8 cellular contexts compared by ENCODE assay signal in the genomic region with DNA sequence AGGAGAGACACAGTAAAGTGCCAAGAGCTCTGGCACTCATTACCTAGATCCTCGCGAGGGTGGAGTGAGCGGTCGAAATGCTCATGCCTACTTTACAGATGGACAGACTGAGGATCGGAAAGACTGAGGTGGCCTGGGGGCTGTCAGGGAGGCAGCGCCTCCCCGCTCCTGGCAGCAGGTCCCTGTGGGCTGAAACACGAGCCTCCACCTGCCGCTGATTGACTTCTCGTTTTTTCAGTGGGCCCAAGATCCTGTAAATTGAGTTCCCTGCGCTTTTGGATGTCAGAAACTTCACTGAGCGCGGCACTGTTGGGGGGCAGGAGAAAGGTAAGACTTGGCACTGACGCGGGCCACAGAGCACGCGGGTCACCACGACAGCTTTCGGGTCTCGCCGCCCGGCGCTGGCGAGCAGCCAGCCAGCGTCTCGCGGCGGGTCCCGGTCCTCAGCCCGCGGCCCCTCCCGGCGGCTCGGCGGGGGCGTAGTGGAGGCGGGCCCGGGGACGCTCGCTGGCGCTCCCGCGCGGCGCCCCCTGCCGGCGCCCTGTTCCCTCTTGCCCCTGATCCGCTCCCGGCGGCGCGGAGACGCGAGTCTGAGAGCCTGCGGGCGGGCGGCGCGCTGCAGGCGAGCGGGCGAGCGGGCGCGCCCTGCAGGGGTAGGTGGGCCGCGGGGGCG. TPM values are rescaled to one million over a fixed set of nuclear protein-coding genes. Genes with fewer than 3 reads are reported as not detected.
DNase-seq lines count a peak whose midpoint lies in the region; ATAC-seq, FAIRE-seq and TF ChIP-seq lines count a peak whose summit lies in the region.

No MANE protein-coding gene starts in this region.

- CTCF ChIA-PET in HEK293T (lab: Yijun Ruan, JAX): interaction anchor here (0.6 to 1.1 kb wide), 3 partner anchors 12 to 234 kb away, joined by 3 to 6 read pairs (median 3); no protein-coding TSS in a partner anchor
- CTCF ChIA-PET in K562 (lab: Yijun Ruan, JAX; ENCODE audit: low intra/inter-chr PET ratio): no interaction called here

- TF ChIP-seq EP300 in K562 (IDR thresholded peaks at IDR 0.05; ENCODE audit: low read length): no peak

- peak overlapping the region; percentile 39 for H3K4me3 ChIP-seq in K562
- H3K4me3 ChIP-seq in smooth muscle cell: peak overlapping the region; percentile 51
- no peak overlapping the region for H3K4me3 ChIP-seq in lower leg skin (ENCODE audit: low read depth, poor library complexity, severe bottlenecking)

- TF ChIP-seq RAD21 in K562 (CRISPR knock-in tag; conservative IDR thresholded peaks at IDR 0.05 in 1 of 2, IDR thresholded peaks at IDR 0.05 in 1 of 2): peak in 1 of 2 experiments; percentile 36; a peak in 2 of 4 replicates

- POLR2A ChIA-PET in HEK293T (lab: Yijun Ruan, JAX): no interaction called here
- POLR2A ChIA-PET in K562 (lab: Yijun Ruan, JAX): interaction anchor here (0.5 kb wide), 1 partner anchor 16 kb away, joined by 3 read pairs; no protein-coding TSS in a partner anchor

- no peaks in the 10 kb centered on the region; the same call in 1 of the 2 replicates for H3K9me3 ChIP-seq in K562 (replicated peaks; ENCODE audit: control insufficient read depth, insufficient read depth, low read depth, low read length)
- H3K9me3 ChIP-seq in smooth muscle cell (replicated peaks; ENCODE audit: low read depth): no peaks in the 10 kb centered on the region

- H3K36me3 ChIP-seq in K562 (ENCODE audit: control insufficient read depth, insufficient read depth, low read length) (no peaks in the 10 kb centered on the region), smooth muscle cell (ENCODE audit: low read depth) (no peaks in the 10 kb centered on the region)

- H3K9me1 ChIP-seq in K562 (ENCODE audit: control insufficient read depth, insufficient read depth, low read length): no peaks in the 10 kb centered on the region

- H3K4me2 ChIP-seq in K562 (ENCODE audit: insufficient read depth, low read length) (peak overlapping the region; percentile 80), smooth muscle cell (peak overlapping the region; percentile 86)

- peak; percentile 99 for ATAC-seq in K562

- intact Hi-C loops in K562 (cut with micrococcal nuclease) (no loop called here), lower leg skin (cut with DNase I; ENCODE audit: low total_unique reads) (no loop called here)

- peak; percentile 29 to 84 (median 66); a peak in 5 of 6 replicates for TF ChIP-seq CTCF in K562 (IDR thresholded peaks at IDR 0.05 in 2 of 3, conservative IDR thresholded peaks at IDR 0.05 in 1 of 3; ENCODE audit: insufficient read depth in 2 of 3, low read depth in 1 of 3, low read length in 3 of 3)
- peak; percentile 40 for TF ChIP-seq CTCF in smooth muscle cell (IDR thresholded peaks at IDR 0.05; ENCODE audit: borderline replicate concordance, insufficient read depth, poor library complexity, severe bottlenecking)
- TF ChIP-seq CTCF in lower leg skin (IDR thresholded peaks at IDR 0.05): no peak

- FAIRE-seq in K562 (lab: Jason Lieb, UNC): no peak

- H3K27me3 ChIP-seq in K562 (ENCODE audit: control insufficient read depth in 2 of 2, insufficient read depth in 2 of 2, low read length in 2 of 2): peaks cover 5 to 10% of the 10 kb centered on the region in 2 experiments; a peak in 4 of 5 replicates
- peaks cover 5% of the 10 kb centered on the region for H3K27me3 ChIP-seq in smooth muscle cell (ENCODE audit: low read depth)

- 2% methylated on average over 30 of the region's 68 CpGs for WGBS in K562 (ENCODE audit: insufficient coverage, low coverage, missing lambda C conversion rate)
- WGBS in smooth muscle cell (ENCODE audit: low lambda C conversion rate): 7% methylated on average over 49 of the region's 68 CpGs
- WGBS in lower leg skin, 2 donors: 5 to 6% methylated on average over 23 to 32 of the region's 68 CpGs

- in situ Hi-C loops in K562 (cut with MboI): no loop called here

- no TSS peak for BruUV-seq in K562 (replicated peaks; lab: Mats Ljungman, UMichigan)

- H2AFZ ChIP-seq in K562 (ENCODE audit: low read depth, low read length): peak overlapping the region; percentile 82
- H2AFZ ChIP-seq in smooth muscle cell (ENCODE audit: low read depth): peak overlapping the region; percentile 55

- TF ChIP-seq POLR2A in K562 (conservative IDR thresholded peaks at IDR 0.05) (no peak), lower leg skin (IDR thresholded peaks at IDR 0.05) (no peak)

- H4K20me1 ChIP-seq in K562 (replicated peaks; ENCODE audit: control insufficient read depth, insufficient read depth, low read length) (no peaks in the 10 kb centered on the region), smooth muscle cell (ENCODE audit: low read depth) (peaks cover 32% of the 10 kb centered on the region)

- H3K4me1 ChIP-seq in K562 (replicated peaks in 1 of 2; ENCODE audit: control insufficient read depth in 2 of 2, insufficient read depth in 2 of 2, low read length in 2 of 2): peaks cover 5 to 13% of the 10 kb centered on the region in 2 experiments; a peak in 2 of 5 replicates
- peaks cover 5% of the 10 kb centered on the region for H3K4me1 ChIP-seq in smooth muscle cell (ENCODE audit: low read depth)

- no peaks in the 10 kb centered on the region for H3K79me2 ChIP-seq in K562 (ENCODE audit: control insufficient read depth, insufficient read depth, low read length)
- no peaks in the 10 kb centered on the region for H3K79me2 ChIP-seq in smooth muscle cell (ENCODE audit: low read depth)

- H3F3A ChIP-seq in smooth muscle cell (ENCODE audit: low read depth): peaks cover 18% of the 10 kb centered on the region

- H3K27ac ChIP-seq in K562 (ENCODE audit: extremely low read depth, low read depth, low read length): no peak overlapping the region
- no peak overlapping the region for H3K27ac ChIP-seq in smooth muscle cell (ENCODE audit: low read depth)

- H3K9ac ChIP-seq in K562 (ENCODE audit: insufficient read depth in 1 of 2, low read depth in 2 of 2, low read length in 2 of 2) (peak overlapping the region in 1 of 2 experiments; percentile 10; a peak in 2 of 4 replicates), smooth muscle cell (ENCODE audit: low read depth) (no peak overlapping the region)

- DNase-seq in Daoy (ENCODE audit: low read depth) (peak; percentile 87), HEK293T (ENCODE audit: extremely low spot score) (peak; percentile 87), NCI-H146 (lab: John Stamatoyannopoulos, UW) (peak; percentile 94), T1000 (lab: John Stamatoyannopoulos, UW) (peak; percentile 83), K562 (ENCODE audit: extremely low read depth in 1 of 4, low spot score in 3 of 4) (peak; percentile 87 to 94 (median 90)), iPS-NIHi11 (ENCODE audit: low spot score) (peak; percentile 96), smooth muscle cell (lab: John Stamatoyannopoulos, UW; ENCODE audit: unreplicated experiment) (peak; percentile 28), lower leg skin (ENCODE audit: low spot score in 2 of 2) (no peak)

TF ChIP-seq in HEK293T, 16 proteins besides CTCF, POLR2A, EP300 and RAD21:
- TF ChIP-seq ARNT (IDR thresholded peaks at IDR 0.05) (no peak), SP1 (IDR thresholded peaks at IDR 0.05) (no peak), FOXM1 (IDR thresholded peaks at IDR 0.05; ENCODE audit: borderline replicate concordance) (peak; percentile 72; the same call in 1 of the 2 replicates), L3MBTL2 (conservative IDR thresholded peaks at IDR 0.05) (peak; percentile 49; the same call in 1 of the 2 replicates), FOXK2 (IDR thresholded peaks at IDR 0.05) (no peak)

TF ChIP-seq in K562, 482 proteins besides CTCF, POLR2A, EP300 and RAD21 (continues in another document):
- TF ChIP-seq KLF6 (CRISPR knock-in tag; IDR thresholded peaks at IDR 0.05; ENCODE audit: borderline replicate concordance): no peak

RNA-seq across cellular contexts. Expression of a gene that starts 0.6 kb away (rescaled TPM):
- 1.0 and 3.0 TPM in 2 replicates for total RNA-seq in Daoy (2014; rRNA removed; shearing (Covaris generic))
- 1.1 and 3.0 TPM in 2 replicates for total RNA-seq in K562 (2011; cell fraction: chromatin; rRNA removed; ENCODE audit: low replicate concordance)
- total RNA-seq in K562 (2011; cell fraction: nucleolus; rRNA removed): 0.53 and 1.0 TPM in 2 replicates
- 0.53 and 1.4 TPM in 2 replicates for total RNA-seq in K562 (2011; cell fraction: nucleoplasm; rRNA removed)
- total RNA-seq in K562 (2014; rRNA removed) (0.20 and 0.23 TPM in 2 replicates), K562 (2014; rRNA removed; fragmentation: Illumina TruSeq; extraction: Trizol) (0.15 and 0.83 TPM in 2 replicates), K562 (2015; rRNA removed; fragmentation: Illumina TruSeq; extraction: Trizol) (0.14 and 0.30 TPM in 2 replicates), K562 (2021) (0.29 and 0.72 TPM in 2 replicates), smooth muscle cell (4.1 and 4.5 TPM in 2 replicates), lower leg skin (under 1 TPM; 0.42 to 0.80 (median 0.65) TPM)
- polyA plus RNA-seq in K562 (2011; rRNA removed) (0.10 and 0.15 TPM in 2 replicates), K562 (2014; fragmentation: Illumina TruSeq; extraction: Trizol) (0.15 and 0.19 TPM in 2 replicates), K562 (2014; fragmentation: Nextera tagmentation; extraction: Ambion mirVana) (under 1 TPM in 1 of 2 experiments, not detected in 1; 0.03 TPM), K562 (2014; rRNA removed) (0.07 and 0.16 TPM in 2 replicates), smooth muscle cell (0.38 and 0.89 TPM in 2 replicates)
- polyA plus RNA-seq in K562 (2011; cell fraction: cytosol; rRNA removed): 0.04 and 0.09 TPM in 2 replicates
- 0.14 and 1.0 TPM in 2 replicates for polyA plus RNA-seq in K562 (2011; cell fraction: nucleus; rRNA removed)
- 0.18 and 0.26 TPM in 2 replicates for polyA plus RNA-seq in K562 (2012)
- polyA minus RNA-seq in K562 (2011; rRNA and poly(A)+ RNA removed): 0.54 and 2.1 TPM in 2 replicates
- not detected in 2 replicates for polyA minus RNA-seq in K562 (2011; cell fraction: cytosol; rRNA and poly(A)+ RNA removed)
- 0.54 and 0.78 TPM in 2 replicates for polyA minus RNA-seq in K562 (2011; cell fraction: nucleus; rRNA and poly(A)+ RNA removed)

Comparison
In these comparisons a context has a peak if more than half of its experiments do, and no peak if none do; other contexts are left out.
1. DNase-seq: peak in Daoy (single experiment), HEK293T (single experiment), NCI-H146 (single experiment), T1000 (single experiment), K562 (4 of 4), iPS-NIHi11 (single experiment) and smooth muscle cell (single experiment); none in lower leg skin (0 of 2).
2. CTCF ChIP-seq: peak in K562 (3 of 3) and smooth muscle cell (single experiment); none in lower leg skin (0 of 3).